16 cellular contexts compared by ENCODE assay signal in genomic region chr2:40228296-40228695, GRCh38.
A peak's percentile ranks its signal among the peaks of the same experiment; 100 is the strongest.
DNase-seq lines count a peak whose midpoint lies in the region; ATAC-seq lines count a peak whose summit lies in the region.
"Had no signal": no experiment of that assay in that cellular context is flagged by ENCODE, and none has a peak within 500 bp of the region (broad histone marks: within the 10 kb centered on the region; RNA-seq: fewer than 3 reads in every experiment).

No MANE protein-coding gene starts in this region.

- H3K36me3 ChIP-seq in SJCRH30, result no peaks in the 10 kb centered on the region
- H3K36me3 ChIP-seq: BE2C had no signal

- H3K27ac ChIP-seq in SJCRH30, result peak overlapping the region; percentile 10; the same call in 1 of the 2 replicates

- no peak for ATAC-seq in GM19463 (IDR thresholded peaks at IDR 0.05; ENCODE audit: unreplicated experiment)
- no peak for ATAC-seq in stimulated activated naive CD8-positive, alpha-beta T cell treated with anti-CD3 and anti-CD28 coated beads, Interleukin-15, Interleukin-2, amounts not matched to agents 100 U/mL and 50 U/mL, for 24 hours
- ATAC-seq: GM23338, HCT116 had no signal

- H3K27me3 ChIP-seq in SJCRH30, result no peaks in the 10 kb centered on the region
- H3K27me3 ChIP-seq: BE2C had no signal

- DNase-seq in LHCN-M2 (ENCODE audit: low read depth), result peak; percentile 72
- peak; percentile 49 for DNase-seq in NCI-H1694 (lab: John Stamatoyannopoulos, UW)
- DNase-seq in SJCRH30, result peak; percentile 32 to 61
- peak; percentile 89 for DNase-seq in myocyte (ENCODE audit: low read depth)
- DNase-seq in NCI-H226, result no peak
- no peak for DNase-seq in stimulated activated naive CD8-positive, alpha-beta T cell treated with anti-CD3 and anti-CD28 coated beads, Interleukin-15, Interleukin-2, amounts not matched to agents 100 U/mL and 50 U/mL, for 24 hours
- no peak for DNase-seq in SIG-M5 treated with dmso at 0.1 percent for 504 hours (lab: John Stamatoyannopoulos, UW; ENCODE audit: unreplicated experiment)
- DNase-seq: ACHN; BE2C; Caco-2; CD4-positive, CD25-positive, alpha-beta regulatory T cell; HFFc6; IMR-90 had no signal

- peaks cover 9% of the 10 kb centered on the region for H3K4me1 ChIP-seq in SJCRH30
- H3K4me1 ChIP-seq: Caco-2 had no signal

- H3K9me3 ChIP-seq in SJCRH30 (replicated peaks), result peaks cover 4% of the 10 kb centered on the region; the same call in 1 of the 2 replicates
- H3K9me3 ChIP-seq: BE2C, Caco-2 had no signal

- H3K4me3 ChIP-seq in SJCRH30, result no peak overlapping the region
- H3K4me3 ChIP-seq: GM23338 had no signal

Comparison
In these comparisons a context has a peak if more than half of its experiments do, and no peak if none do; other contexts are left out.
1. DNase-seq: peak in LHCN-M2 (single experiment), NCI-H1694 (single experiment), SJCRH30 (2 of 2) and myocyte (single experiment); none in NCI-H226 (single experiment), stimulated activated naive CD8-positive, alpha-beta T cell treated with anti-CD3 and anti-CD28 coated beads, Interleukin-15, Interleukin-2, amounts not matched to agents 100 U/mL and 50 U/mL, for 24 hours (single experiment) and SIG-M5 treated with dmso at 0.1 percent for 504 hours (single experiment).